In the genomic region with DNA sequence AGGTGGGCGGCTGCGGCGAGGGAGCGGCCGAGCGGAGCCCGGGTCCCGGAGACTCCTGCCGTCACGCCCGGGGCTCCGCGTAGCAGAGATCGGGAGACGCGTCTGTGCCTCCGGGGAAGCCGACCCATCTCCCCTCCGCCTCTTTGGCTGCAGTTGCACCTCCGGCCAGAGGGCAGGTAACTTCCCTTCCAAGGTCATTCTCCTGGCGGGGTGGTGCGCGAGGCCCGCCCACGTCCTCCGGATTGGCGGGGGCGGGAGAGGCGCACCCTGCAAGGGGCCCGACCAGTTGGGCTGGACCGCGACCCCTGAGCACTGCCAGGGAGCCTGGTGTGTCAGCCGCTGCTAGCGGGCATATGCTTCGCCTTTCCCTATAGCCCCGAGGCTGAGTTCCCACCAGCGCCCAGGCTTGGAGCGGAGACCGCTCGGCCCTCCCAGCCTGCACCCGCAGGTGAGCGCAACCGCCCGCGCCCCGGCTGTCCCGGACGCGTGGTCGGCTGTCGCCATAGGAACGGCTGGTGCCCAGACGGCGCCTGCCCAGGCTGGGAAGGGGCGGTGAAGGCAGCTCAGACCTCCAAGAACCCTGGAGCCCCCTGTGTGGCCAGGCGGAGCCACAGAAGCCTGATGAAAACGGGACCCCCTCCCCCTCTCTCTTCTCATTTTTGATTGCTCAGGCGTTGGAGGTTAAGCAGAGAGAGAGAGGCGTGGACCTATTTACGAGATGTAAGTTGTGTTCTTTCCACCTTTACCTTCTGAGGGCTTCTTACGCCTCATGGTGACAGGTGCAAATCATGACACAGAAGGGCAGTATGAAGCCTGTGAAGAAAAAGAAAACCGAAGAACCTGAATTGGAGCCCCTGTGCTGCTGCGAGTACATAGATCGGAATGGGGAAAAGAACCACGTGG, we compare ENCODE assay signal across 8 cellular contexts. TPM values are rescaled to one million over a fixed set of nuclear protein-coding genes. Genes with fewer than 3 reads are reported as not detected.
DNase-seq lines count a peak whose midpoint lies in the region; ATAC-seq and TF ChIP-seq lines count a peak whose summit lies in the region.

No MANE protein-coding gene starts in this region.

- no peaks in the 10 kb centered on the region for H3K9me3 ChIP-seq in SJSA1 (replicated peaks)
- H3K9me3 ChIP-seq in iPS-20b (ENCODE audit: insufficient read depth, low read depth, low read length), result no peaks in the 10 kb centered on the region

- ATAC-seq in GM19467 (IDR thresholded peaks at IDR 0.05; ENCODE audit: unreplicated experiment), result peak; percentile 50
- peak; percentile 32 for ATAC-seq in HG03558 (IDR thresholded peaks at IDR 0.05; ENCODE audit: extremely low read depth, unreplicated experiment)

- H3K9ac ChIP-seq in iPS-20b (ENCODE audit: low read depth, low read length), result peak overlapping the region; percentile 43; the same call in 1 of the 2 replicates

- in situ Hi-C loops in astrocyte of the spinal cord (cut with HindIII; ENCODE audit: low sequenced_read_pairs), result no loop called here

- H3K27me3 ChIP-seq in SJSA1 (replicated peaks) (peaks cover 28% of the 10 kb centered on the region), iPS-20b (ENCODE audit: insufficient read depth, low read length) (peaks cover 50% of the 10 kb centered on the region)

- no peak for TF ChIP-seq CTCF in astrocyte of the spinal cord (IDR thresholded peaks at IDR 0.05; ENCODE audit: low read depth, low read length)

- H3K4me1 ChIP-seq in SJSA1 (replicated peaks) (peaks cover 15% of the 10 kb centered on the region), iPS-20b (ENCODE audit: insufficient read depth, low read length) (peaks cover 6% of the 10 kb centered on the region; the same call in 1 of the 2 replicates)

- DNase-seq in D341Med (ENCODE audit: low spot score) (peak; percentile 75), SJSA1 (ENCODE audit: low read depth in 1 of 2, low spot score in 2 of 2) (no peak), astrocyte of the spinal cord (ENCODE audit: low read depth, low spot score) (no peak), AG08396 (ENCODE audit: low spot score) (no peak)
- DNase-seq in stimulated activated CD4-positive, alpha-beta T cell treated with anti-CD3 and anti-CD28 coated beads, Interleukin-12 subunit alpha, Interleukin-12 subunit beta, amount 100 ng/mL, for 4 hours, result peak; percentile 25

- H3K4me3 ChIP-seq in SJSA1 (peak overlapping the region; percentile 52), astrocyte of the spinal cord (ENCODE audit: low read depth, low read length) (peak overlapping the region; percentile 49), iPS-20b (ENCODE audit: low read length) (peak overlapping the region; percentile 71)

- H3K27ac ChIP-seq in SJSA1 (no peak overlapping the region), iPS-20b (ENCODE audit: low read length) (no peak overlapping the region)

- no peaks in the 10 kb centered on the region for H3K36me3 ChIP-seq in SJSA1
- no peaks in the 10 kb centered on the region for H3K36me3 ChIP-seq in iPS-20b (ENCODE audit: insufficient read depth, low read depth, low read length)

RNA-seq across cellular contexts. Expression of gene ZDHHC23, which starts 0.5 kb away (rescaled TPM):
- total RNA-seq in SJSA1 (2014; rRNA removed; shearing (Covaris generic)), result 0.45 and 0.47 TPM in 2 replicates

Comparison
In these comparisons a context has a peak if more than half of its experiments do, and no peak if none do; other contexts are left out.
1. DNase-seq: peak in D341Med (single experiment) and stimulated activated CD4-positive, alpha-beta T cell treated with anti-CD3 and anti-CD28 coated beads, Interleukin-12 subunit alpha, Interleukin-12 subunit beta, amount 100 ng/mL, for 4 hours (single experiment); none in SJSA1 (0 of 2), astrocyte of the spinal cord (single experiment) and AG08396 (single experiment).
2. Peak in every context shown above with its lines, with median percentiles within 50 percentile points of each other: H3K4me3 ChIP-seq.